20 cellular contexts compared by ENCODE assay signal in the genomic region with DNA sequence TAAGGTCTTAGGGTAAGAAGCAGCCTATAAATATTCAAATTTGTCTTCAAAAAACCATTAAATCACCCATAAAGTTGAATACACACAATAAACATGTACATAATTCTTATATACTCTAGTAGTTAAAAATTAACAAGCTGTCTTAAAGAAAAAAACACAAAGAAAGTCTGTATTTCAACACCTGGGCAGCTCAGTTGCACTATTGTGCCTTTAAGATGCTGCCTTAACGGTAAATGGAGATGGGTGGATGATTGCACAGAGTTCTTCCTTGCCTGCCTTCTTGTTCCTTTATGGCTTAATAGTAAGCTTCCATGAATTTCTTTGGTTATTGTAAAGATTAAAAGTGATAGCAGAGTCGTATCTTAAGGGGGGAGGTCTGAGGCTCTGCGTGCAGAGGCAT.
"Had no signal": no experiment of that assay in that cellular context is flagged by ENCODE, and none has a peak within 500 bp of the region (broad histone marks: within the 10 kb centered on the region; RNA-seq: fewer than 3 reads in every experiment).

No MANE protein-coding gene starts in this region.

- H3K27ac ChIP-seq: coronary artery, dorsolateral prefrontal cortex, esophagus muscularis mucosa, foreskin keratinocyte, heart left ventricle, hepatocyte, left lung, lower lobe of right lung had no signal

- H3K9me3 ChIP-seq: esophagus muscularis mucosa, lower lobe of right lung had no signal

- H3K36me3 ChIP-seq: esophagus muscularis mucosa, heart left ventricle, left lung, lower lobe of right lung had no signal

- H3K4me1 Mint-ChIP-seq: immature natural killer cell; naive thymus-derived CD4-positive, alpha-beta T cell had no signal

- H3K27me3 ChIP-seq: esophagus muscularis mucosa, hepatocyte, left lung had no signal

- H3K36me3 Mint-ChIP-seq: immature natural killer cell; mesothelial cell of epicardium; naive thymus-derived CD4-positive, alpha-beta T cell had no signal

- H3K27me3 Mint-ChIP-seq: naive thymus-derived CD4-positive, alpha-beta T cell had no signal

- DNase-seq: dermis blood vessel endothelial cell; dorsolateral prefrontal cortex; effector CD4-positive, alpha-beta T cell; effector memory CD4-positive, alpha-beta T cell; foreskin keratinocyte; heart left ventricle; hypothalamus; immature natural killer cell; islet precursor cell; kidney; kidney glomerular epithelial cell; left lung; left ventricle myocardium superior; lower lobe of right lung; mesenchymal stem cell; naive thymus-derived CD4-positive, alpha-beta T cell had no signal

- H3K27ac Mint-ChIP-seq: immature natural killer cell; mesothelial cell of epicardium; naive thymus-derived CD4-positive, alpha-beta T cell had no signal

- H3K4me3 Mint-ChIP-seq: immature natural killer cell; mesothelial cell of epicardium; naive thymus-derived CD4-positive, alpha-beta T cell had no signal

- ATAC-seq: foreskin keratinocyte; heart left ventricle; left lung; left ventricle myocardium superior; lower lobe of right lung; naive thymus-derived CD4-positive, alpha-beta T cell had no signal

- H3K4me3 ChIP-seq: coronary artery, dorsolateral prefrontal cortex, esophagus muscularis mucosa, heart left ventricle, hepatocyte, left lung, lower lobe of right lung had no signal

- H3K4me1 ChIP-seq: foreskin keratinocyte, heart left ventricle, left lung, lower lobe of right lung had no signal
